ENCODE assay signal across 22 cellular contexts in the genomic region with DNA sequence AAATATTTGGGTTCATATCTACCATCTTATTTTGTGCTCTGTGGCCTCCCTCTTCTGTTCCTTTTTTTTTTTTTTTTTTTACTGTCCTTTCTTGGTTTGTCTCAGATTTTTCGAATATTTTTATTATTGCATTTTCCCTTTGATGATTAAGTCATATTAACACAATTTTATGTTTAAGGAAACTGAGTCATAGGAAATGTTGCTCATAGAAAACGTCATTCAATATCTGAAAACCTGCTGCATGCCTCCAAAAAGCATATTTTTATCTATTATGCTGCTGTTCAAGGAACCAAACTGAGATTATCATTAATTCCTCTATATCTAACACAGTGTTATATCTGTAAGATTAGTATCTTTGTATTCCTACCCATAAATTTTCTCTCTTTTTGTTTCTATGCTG.
DNase-seq lines count a peak whose midpoint lies in the region; FAIRE-seq and TF ChIP-seq lines count a peak whose summit lies in the region.
"Had no signal": no experiment of that assay in that cellular context is flagged by ENCODE, and none has a peak within 500 bp of the region (broad histone marks: within the 10 kb centered on the region; RNA-seq: fewer than 3 reads in every experiment).

No MANE protein-coding gene starts in this region.

- DNase-seq in ELR (ENCODE audit: low read depth) (peak; percentile 2), dermis blood vessel endothelial cell (peak; percentile 19), glomerular endothelial cell (ENCODE audit: extremely low read depth, low read depth, low spot score) (peak; percentile 16), occipital lobe (lab: John Stamatoyannopoulos, UW) (no peak), COLO668 (lab: John Stamatoyannopoulos, UW; ENCODE audit: unreplicated experiment) (no peak), type B pancreatic cell (ENCODE audit: extremely low spot score, unreplicated experiment) (no peak)
- DNase-seq: AML-193; CD4-positive, alpha-beta T cell; CD8-positive, alpha-beta T cell; COR-L47; DMS 273 treated with DMSO at 0.1 percent for 48 hours; DMS153; DMS53; DMS79; DND-41; EL; GF-D8 had no signal

- H3K4me3 Mint-ChIP-seq in type B pancreatic cell: no peak overlapping the region
- H3K4me3 Mint-ChIP-seq: B cell; CD4-positive, alpha-beta T cell; CD8-positive, alpha-beta T cell had no signal

- TF ChIP-seq CTCF in type B pancreatic cell (conservative IDR thresholded peaks at IDR 0.05): no peak

- FAIRE-seq in TTC549 (lab: Jason Lieb, UNC): peak; percentile 48
- FAIRE-seq: A549, GM12891, GM19239 had no signal

- H3K27ac Mint-ChIP-seq in type B pancreatic cell: no peak overlapping the region
- H3K27ac Mint-ChIP-seq: B cell; CD4-positive, alpha-beta T cell; CD8-positive, alpha-beta T cell had no signal

- H3K36me3 Mint-ChIP-seq in type B pancreatic cell: no peaks in the 10 kb centered on the region
- H3K36me3 Mint-ChIP-seq: CD8-positive, alpha-beta T cell had no signal

- no peaks in the 10 kb centered on the region for H3K27me3 Mint-ChIP-seq in type B pancreatic cell
- H3K27me3 Mint-ChIP-seq: B cell; CD4-positive, alpha-beta T cell had no signal

- peaks cover 4% of the 10 kb centered on the region for H3K4me1 Mint-ChIP-seq in type B pancreatic cell (ENCODE audit: unreplicated experiment)
- H3K4me1 Mint-ChIP-seq: B cell had no signal

- no peaks in the 10 kb centered on the region for H3K9me3 Mint-ChIP-seq in type B pancreatic cell
- H3K9me3 Mint-ChIP-seq: CD4-positive, alpha-beta T cell had no signal

Comparison
In these comparisons a context has a peak if more than half of its experiments do, and no peak if none do; other contexts are left out.
1. DNase-seq: peak in ELR (single experiment), dermis blood vessel endothelial cell (single experiment) and glomerular endothelial cell (single experiment); none in occipital lobe (single experiment), COLO668 (single experiment) and type B pancreatic cell (single experiment).